Comparison of ENCODE assay signal across 20 cellular contexts in genomic region chr1:53130598-53130877, GRCh38. TPM values are rescaled to one million over a fixed set of nuclear protein-coding genes. Genes with fewer than 3 reads are reported as not detected.
A peak's percentile ranks its signal among the peaks of the same experiment; 100 is the strongest.
DNase-seq lines count a peak whose midpoint lies in the region; ATAC-seq and TF ChIP-seq lines count a peak whose summit lies in the region.
"Had no signal": no experiment of that assay in that cellular context is flagged by ENCODE, and none has a peak within 500 bp of the region (broad histone marks: within the 10 kb centered on the region; RNA-seq: fewer than 3 reads in every experiment).

No MANE protein-coding gene starts in this region.

- H3K9ac ChIP-seq in muscle layer of colon (ENCODE audit: low read length) (peak overlapping the region; percentile 42), skeletal muscle tissue (ENCODE audit: low read depth in 1 of 3, low read length in 3 of 3) (no peak overlapping the region)

- H3K36me3 ChIP-seq in hepatocyte (replicated peaks; ENCODE audit: insufficient read depth, low read depth) (no peaks in the 10 kb centered on the region), muscle layer of colon (ENCODE audit: insufficient read depth, low read length) (no peaks in the 10 kb centered on the region), skeletal muscle tissue (ENCODE audit: control insufficient read depth in 3 of 3, insufficient read depth in 3 of 3, low read length in 3 of 3) (no peaks in the 10 kb centered on the region)

- no peaks in the 10 kb centered on the region for H3K36me3 Mint-ChIP-seq in glutamatergic neuron (ENCODE audit: unreplicated experiment)
- H3K36me3 Mint-ChIP-seq: CD4-positive, CD25-positive, alpha-beta regulatory T cell had no signal

- H4K20me1 ChIP-seq in hepatocyte (ENCODE audit: insufficient read depth, poor library complexity, severe bottlenecking) = no peaks in the 10 kb centered on the region

- peak; percentile 22 for DNase-seq in activated effector memory CD4-positive, alpha-beta T cell treated with anti-CD3 and anti-CD28 coated beads, Interleukin-2, amount 50 U/mL, for 16 hours
- DNase-seq in activated effector memory CD4-positive, alpha-beta T cell treated with Interleukin-2 at 50 U/mL for 16 hours = no peak
- DNase-seq in hepatocyte (ENCODE audit: low spot score) (no peak), glutamatergic neuron (no peak), GM10248 (ENCODE audit: extremely low spot score) (no peak)
- DNase-seq: CD4-positive, CD25-positive, alpha-beta regulatory T cell; EL; HFFc6; NCI-H1092 treated with DMSO at 0.1 percent for 48 hours; NCI-H1694 treated with DMSO at 0.1 percent for 48 hours; NCI-H2107; NCI-H226; NCI-H526 treated with DMSO at 0.1 percent for 48 hours had no signal

- H3K27me3 ChIP-seq in hepatocyte (no peaks in the 10 kb centered on the region), muscle layer of colon (ENCODE audit: control insufficient read depth in 1 of 2, insufficient read depth in 2 of 2, low read length in 2 of 2) (no peaks in the 10 kb centered on the region), skeletal muscle tissue (ENCODE audit: control insufficient read depth in 3 of 3, insufficient read depth in 3 of 3, low read length in 3 of 3) (no peaks in the 10 kb centered on the region)

- no peak overlapping the region for H3K4me2 ChIP-seq in hepatocyte

- H2AFZ ChIP-seq in hepatocyte = no peak overlapping the region

- H3K9me2 ChIP-seq in hepatocyte (replicated peaks; ENCODE audit: insufficient read depth) = no peaks in the 10 kb centered on the region

- H3K4me3 ChIP-seq in hepatocyte = no peak overlapping the region
- H3K4me3 ChIP-seq in muscle layer of colon (ENCODE audit: low read depth in 1 of 2, low read length in 2 of 2) = no peak overlapping the region
- H3K4me3 ChIP-seq in skeletal muscle tissue (ENCODE audit: low read length in 3 of 3) = no peak overlapping the region

- H3K4me1 ChIP-seq in hepatocyte (ENCODE audit: insufficient read depth) (peaks cover 1% of the 10 kb centered on the region), muscle layer of colon (ENCODE audit: insufficient read depth, low read length) (peaks cover 80% of the 10 kb centered on the region), skeletal muscle tissue (ENCODE audit: control insufficient read depth in 3 of 3, insufficient read depth in 3 of 3, low read length in 3 of 3) (peaks cover 0 to 9% (median 6%) of the 10 kb centered on the region in 3 donors)

- peaks cover 7% of the 10 kb centered on the region for H3K9me3 Mint-ChIP-seq in glutamatergic neuron (ENCODE audit: unreplicated experiment)
- H3K9me3 Mint-ChIP-seq: CD4-positive, CD25-positive, alpha-beta regulatory T cell; HFFc6 had no signal

- no peak overlapping the region for H3K4me3 Mint-ChIP-seq in glutamatergic neuron (ENCODE audit: unreplicated experiment)
- H3K4me3 Mint-ChIP-seq: B cell; CD4-positive, CD25-positive, alpha-beta regulatory T cell; HFFc6 had no signal

- TF ChIP-seq CTCF in hepatocyte (IDR thresholded peaks at IDR 0.05; ENCODE audit: poor library complexity) = no peak
- TF ChIP-seq CTCF in glutamatergic neuron (IDR thresholded peaks at IDR 0.05; ENCODE audit: partially characterized antibody, unreplicated experiment) = no peak
- no peak for TF ChIP-seq CTCF in GM10248 (IDR thresholded peaks at IDR 0.05; ENCODE audit: control extremely low read depth, extremely low read depth, low read depth, missing control alignments)

- H3K9me3 ChIP-seq in hepatocyte (ENCODE audit: low read depth) (no peaks in the 10 kb centered on the region), muscle layer of colon (ENCODE audit: low read length) (no peaks in the 10 kb centered on the region), skeletal muscle tissue (ENCODE audit: control insufficient read depth in 3 of 3, low read length in 3 of 3) (no peaks in the 10 kb centered on the region)

- H3K27me3 Mint-ChIP-seq in glutamatergic neuron (ENCODE audit: unreplicated experiment) = peaks cover 4% of the 10 kb centered on the region
- H3K27me3 Mint-ChIP-seq: CD4-positive, CD25-positive, alpha-beta regulatory T cell had no signal

- POLR2A ChIA-PET in GM10248 (lab: Yijun Ruan, JAX) = no interaction called here

- ATAC-seq in GM18511 (IDR thresholded peaks at IDR 0.05; ENCODE audit: unreplicated experiment) = no peak

- 75% methylated on average over 1 of the region's 1 CpG for WGBS in hepatocyte (ENCODE audit: low lambda C conversion rate, missing lambda C conversion rate)

- peaks cover 34% of the 10 kb centered on the region for H3K4me1 Mint-ChIP-seq in glutamatergic neuron (ENCODE audit: low read depth, unreplicated experiment)
- H3K4me1 Mint-ChIP-seq: B cell; CD4-positive, CD25-positive, alpha-beta regulatory T cell had no signal

- CTCF ChIA-PET in GM10248 (lab: Yijun Ruan, JAX) = interaction anchor here (1.9 kb wide), 1 partner anchor 7 kb away, joined by 6 read pairs; no protein-coding TSS in a partner anchor

- H3K79me2 ChIP-seq in hepatocyte = no peaks in the 10 kb centered on the region

- H3K27ac ChIP-seq in hepatocyte = peak overlapping the region; percentile 31
- H3K27ac ChIP-seq in muscle layer of colon (ENCODE audit: low read depth, low read length) = peak overlapping the region; percentile 94
- peak overlapping the region; percentile 40 for H3K27ac ChIP-seq in skeletal muscle tissue (ENCODE audit: low read depth, low read length)
- H3K27ac ChIP-seq: 22Rv1 had no signal

- H3K27ac Mint-ChIP-seq in glutamatergic neuron (ENCODE audit: unreplicated experiment) = no peak overlapping the region
- H3K27ac Mint-ChIP-seq: B cell; CD4-positive, CD25-positive, alpha-beta regulatory T cell; HFFc6 had no signal

RNA-seq across cellular contexts. Expression of gene SLC1A7, which starts 11.9 kb away (rescaled TPM):
- total RNA-seq in hepatocyte (not detected in 2 replicates), skeletal muscle tissue (not detected), glutamatergic neuron (ENCODE audit: unreplicated experiment) (not detected)
- polyA plus RNA-seq in hepatocyte = 0.46 TPM in 1 of 2 replicates, not detected in the other
- total RNA-seq: B cell; CD4-positive, CD25-positive, alpha-beta regulatory T cell; MCF 10A; OCI-LY7 had no signal
- polyA plus RNA-seq: CD4-positive, CD25-positive, alpha-beta regulatory T cell had no signal

Comparison
In these comparisons a context has a peak if more than half of its experiments do, and no peak if none do; other contexts are left out.
1. H3K27ac ChIP-seq: peak in every context shown above with its lines; median percentile 94 in muscle layer of colon; 40 in skeletal muscle tissue; 31 in hepatocyte.